ENCODE assay signal across 18 cellular contexts in the genomic region with DNA sequence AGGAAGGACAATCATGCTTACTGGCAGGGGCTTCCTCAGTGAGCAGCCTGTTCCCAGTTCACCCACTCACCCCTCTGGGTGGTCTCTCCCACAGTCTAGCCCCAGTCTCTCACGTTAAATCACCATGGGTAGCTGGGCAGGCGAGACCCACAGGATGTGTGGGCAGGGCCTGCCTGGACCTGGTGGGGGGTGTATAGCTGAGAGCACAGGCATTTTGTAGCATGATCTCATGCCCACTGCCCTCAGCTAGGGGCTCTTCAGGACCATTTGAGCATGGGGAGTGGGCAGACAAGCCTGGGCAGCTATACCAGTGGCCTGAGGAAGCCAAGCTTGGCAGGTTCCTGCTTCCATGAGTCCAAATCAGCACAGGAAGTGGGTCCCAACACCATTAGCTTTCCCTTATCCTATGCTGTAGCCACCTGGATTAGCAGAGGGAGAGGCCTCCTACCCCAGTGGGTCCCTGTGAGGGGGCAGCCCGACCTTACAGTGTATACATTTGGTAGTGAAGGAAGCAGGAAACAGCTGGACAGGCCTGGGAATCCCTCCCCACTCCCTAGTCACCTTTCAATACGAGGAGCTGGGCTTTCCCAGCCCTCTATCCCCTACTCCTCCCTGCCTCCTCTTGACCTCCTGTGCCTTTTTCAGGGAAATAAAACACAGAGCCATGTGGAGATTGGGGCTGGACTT.
DNase-seq lines count a peak whose midpoint lies in the region; ATAC-seq and TF ChIP-seq lines count a peak whose summit lies in the region.
"Had no signal": no experiment of that assay in that cellular context is flagged by ENCODE, and none has a peak within 500 bp of the region (broad histone marks: within the 10 kb centered on the region; RNA-seq: fewer than 3 reads in every experiment).

No MANE protein-coding gene starts in this region.

- H4K20me1 ChIP-seq in BLaER1 (no peaks in the 10 kb centered on the region), Loucy (ENCODE audit: insufficient read depth, low read length, poor library complexity, severe bottlenecking) (no peaks in the 10 kb centered on the region)

- peak overlapping the region; percentile 34 for H2AK5ac ChIP-seq in neuronal stem cell (ENCODE audit: low read depth, low read length)

- peaks cover 2% of the 10 kb centered on the region; the same call in 1 of the 2 replicates for H3K79me2 ChIP-seq in Loucy (ENCODE audit: insufficient read depth, low read length)

- no CpG with 5 or more reads among the region's 4 CpGs for WGBS in neuronal stem cell (ENCODE audit: extremely low coverage in 2 of 2, insufficient read length in 2 of 2, insufficient replicate concordance in 1 of 2), 2 donors

- H2BK15ac ChIP-seq in neuronal stem cell (ENCODE audit: low read length) = no peak overlapping the region

- H3K27ac ChIP-seq in BLaER1 (0 out of 2 replicates have a peak overlapping the region, but pooled peaks have one; percentile 1), neuronal stem cell (replicated peaks; ENCODE audit: low read length) (no peak overlapping the region)
- H3K27ac ChIP-seq: brain microvascular endothelial cell, VCaP had no signal

- H3K27me3 ChIP-seq in BLaER1 (no peaks in the 10 kb centered on the region), Loucy (ENCODE audit: insufficient read depth, low read length, poor library complexity, severe bottlenecking) (no peaks in the 10 kb centered on the region), neuronal stem cell (ENCODE audit: control insufficient read depth in 3 of 3, insufficient read depth in 3 of 3, low read depth in 1 of 3, low read length in 3 of 3) (peaks cover 0 to 3% (median 0%) of the 10 kb centered on the region in 3 experiments)
- H3K27me3 ChIP-seq: brain microvascular endothelial cell had no signal

- no peaks in the 10 kb centered on the region for H3F3A ChIP-seq in Loucy (ENCODE audit: low read depth)

- no peak for TF ChIP-seq CTCF in Loucy (conservative IDR thresholded peaks at IDR 0.05; ENCODE audit: low read length)

- intact Hi-C loops in Right ventricle myocardium inferior (cut with DNase I) = no loop called here

- no peak overlapping the region for H3K4ac ChIP-seq in neuronal stem cell (ENCODE audit: low read length)

- DNase-seq in dermis microvascular lymphatic vessel endothelial cell (ENCODE audit: low read depth in 2 of 2) (peak; percentile 71 to 93), neuronal stem cell (ENCODE audit: low spot score) (no peak), SKM-1 treated with dmso at 0.1 percent for 144 hours (lab: John Stamatoyannopoulos, UW; ENCODE audit: unreplicated experiment) (no peak), Right ventricle myocardium inferior (ENCODE audit: missing footprints) (no peak), NCI-H510A (lab: John Stamatoyannopoulos, UW) (no peak)
- DNase-seq: activated CD4-positive, alpha-beta T cell treated with anti-CD3 and anti-CD28 coated beads, Interleukin-2, amount 10 ng/mL, durations not matched to agents 24 days and 14 days; brain microvascular endothelial cell; CD8-positive, alpha-beta T cell; endodermal cell; glutamatergic neuron; naive B cell; NCI-H1105; NCI-H2029 treated with DMSO at 0.1 percent for 48 hours; NCI-H446 treated with DMSO at 0.1 percent for 48 hours had no signal

- H3K36me3 ChIP-seq in BLaER1 (no peaks in the 10 kb centered on the region; the same call in 1 of the 2 replicates), Loucy (ENCODE audit: insufficient read depth, low read length) (no peaks in the 10 kb centered on the region), neuronal stem cell (replicated peaks in 1 of 2; ENCODE audit: control insufficient read depth in 2 of 2, insufficient read depth in 2 of 2, low read length in 2 of 2) (no peaks in the 10 kb centered on the region)
- H3K36me3 ChIP-seq: brain microvascular endothelial cell had no signal

- no peak for ATAC-seq in Right ventricle myocardium inferior
- ATAC-seq: CD8-positive, alpha-beta T cell; SK-N-SH treated with all-trans-retinoic acid at 6 μM for 48 hours had no signal

- no peak overlapping the region for H2BK12ac ChIP-seq in neuronal stem cell (ENCODE audit: low read length)

- H3K23ac ChIP-seq in neuronal stem cell (ENCODE audit: low read depth, low read length, poor library complexity) = no peak overlapping the region

- peak overlapping the region; percentile 35 for H2BK120ac ChIP-seq in neuronal stem cell (ENCODE audit: low read depth, low read length)

- peak overlapping the region; percentile 59; the same call in 1 of the 2 replicates for H3K4me2 ChIP-seq in BLaER1
- no peak overlapping the region for H3K4me2 ChIP-seq in Loucy (ENCODE audit: low read depth, low read length, poor library complexity, severe bottlenecking)
- H3K4me2 ChIP-seq in neuronal stem cell (ENCODE audit: insufficient read depth, low read length, poor library complexity, severe bottlenecking) = no peak overlapping the region

- no peak overlapping the region for H4K91ac ChIP-seq in neuronal stem cell (ENCODE audit: low read depth, low read length, poor library complexity)

- H2AFZ ChIP-seq in Loucy (ENCODE audit: low read length) (no peak overlapping the region), neuronal stem cell (ENCODE audit: low read length) (peak overlapping the region; percentile 30)

- H3K4me3 ChIP-seq in BLaER1 (no peak overlapping the region), Loucy (ENCODE audit: low read length, poor library complexity, severe bottlenecking) (no peak overlapping the region), neuronal stem cell (ENCODE audit: low read length in 2 of 2) (no peak overlapping the region)

- no peaks in the 10 kb centered on the region for H3K79me1 ChIP-seq in neuronal stem cell (ENCODE audit: low read depth, low read length)

- H3K9me3 ChIP-seq in BLaER1 = no peaks in the 10 kb centered on the region
- no peaks in the 10 kb centered on the region for H3K9me3 ChIP-seq in Loucy (ENCODE audit: insufficient read depth, low read depth, low read length)
- H3K9me3 ChIP-seq in neuronal stem cell (replicated peaks in 1 of 2; ENCODE audit: control insufficient read depth in 2 of 2, insufficient read depth in 1 of 2, low read depth in 1 of 2, low read length in 2 of 2) = peaks cover 0 to 5% of the 10 kb centered on the region in 2 donors

- no peaks in the 10 kb centered on the region for H3K9me2 ChIP-seq in Loucy (replicated peaks; ENCODE audit: low read depth, low read length)

- H4K8ac ChIP-seq in neuronal stem cell (ENCODE audit: low read depth, low read length) = no peak overlapping the region

- peak overlapping the region; percentile 66 for H3K18ac ChIP-seq in neuronal stem cell (ENCODE audit: low read length)

- H3K9ac ChIP-seq in BLaER1 = no peak overlapping the region
- peak overlapping the region; percentile 29 for H3K9ac ChIP-seq in Loucy (ENCODE audit: low read depth, low read length, poor library complexity, severe bottlenecking)
- peak overlapping the region; percentile 63 for H3K9ac ChIP-seq in neuronal stem cell (ENCODE audit: low read depth, low read length, poor library complexity)

- no peak overlapping the region for H3K14ac ChIP-seq in neuronal stem cell (ENCODE audit: low read length)

- peaks cover 73% of the 10 kb centered on the region for H3K4me1 ChIP-seq in BLaER1
- peaks cover 26% of the 10 kb centered on the region for H3K4me1 ChIP-seq in Loucy (ENCODE audit: insufficient read depth, low read length, poor library complexity, severe bottlenecking)
- H3K4me1 ChIP-seq in neuronal stem cell (ENCODE audit: control insufficient read depth in 2 of 2, insufficient read depth in 1 of 2, low read depth in 1 of 2, low read length in 2 of 2) = peaks cover 4 to 11% of the 10 kb centered on the region in 2 donors

- peak overlapping the region; percentile 7 for H2BK5ac ChIP-seq in neuronal stem cell (ENCODE audit: low read length)

Comparison
In these comparisons a context has a peak if more than half of its experiments do, and no peak if none do; other contexts are left out.
1. DNase-seq: peak in dermis microvascular lymphatic vessel endothelial cell (2 of 2); none in neuronal stem cell (single experiment), SKM-1 treated with dmso at 0.1 percent for 144 hours (single experiment), Right ventricle myocardium inferior (single experiment) and NCI-H510A (single experiment).